ENCODE assay signal across 8 cellular contexts in genomic region chr6:27757307-27757706, GRCh38.
DNase-seq lines count a peak whose midpoint lies in the region; ATAC-seq and TF ChIP-seq lines count a peak whose summit lies in the region.

No MANE protein-coding gene starts in this region.

- intact Hi-C loops in Right ventricle myocardium superior (cut with DNase I) = no loop called here
- intact Hi-C loops in cardiac septum (cut with DNase I) = no loop called here

- H3K4me1 Mint-ChIP-seq in activated T-cell treated with anti-CD3 and anti-CD28 coated beads, Interleukin-2, amount 50 U/mL, for 24 hours (ENCODE audit: low read depth) = peaks cover 58% of the 10 kb centered on the region
- peaks cover 4% of the 10 kb centered on the region for H3K4me1 Mint-ChIP-seq in glutamatergic neuron (ENCODE audit: low read depth, unreplicated experiment)

- DNase-seq in Right ventricle myocardium superior (peak; percentile 54), cardiac septum (ENCODE audit: low spot score) (no peak), glutamatergic neuron (peak; percentile 52), mesenteric fat pad (ENCODE audit: low spot score) (no peak), GOT3 (lab: John Stamatoyannopoulos, UW) (no peak)
- DNase-seq in activated T-cell treated with anti-CD3 and anti-CD28 coated beads, Interleukin-2, amount 50 U/mL, for 24 hours = peak; percentile 77
- peak; percentile 77 for DNase-seq in stimulated activated CD4-positive, alpha-beta T cell treated with anti-CD3 and anti-CD28 coated beads, Interleukin-15, amount 100 ng/mL, for 24 hours

- no peaks in the 10 kb centered on the region for H3K27me3 Mint-ChIP-seq in activated T-cell treated with anti-CD3 and anti-CD28 coated beads, Interleukin-2, amount 50 U/mL, for 24 hours
- H3K27me3 Mint-ChIP-seq in glutamatergic neuron (ENCODE audit: unreplicated experiment) = peaks cover 16% of the 10 kb centered on the region

- no peaks in the 10 kb centered on the region for H3K9me3 Mint-ChIP-seq in activated T-cell treated with anti-CD3 and anti-CD28 coated beads, Interleukin-2, amount 50 U/mL, for 24 hours
- peaks cover 12% of the 10 kb centered on the region for H3K9me3 Mint-ChIP-seq in glutamatergic neuron (ENCODE audit: unreplicated experiment)

- H3K27ac Mint-ChIP-seq in activated T-cell treated with anti-CD3 and anti-CD28 coated beads, Interleukin-2, amount 50 U/mL, for 24 hours = peak overlapping the region; percentile 79
- no peak overlapping the region for H3K27ac Mint-ChIP-seq in glutamatergic neuron (ENCODE audit: unreplicated experiment)

- no peak for ATAC-seq in Right ventricle myocardium superior (ENCODE audit: poor library complexity)
- no peak for ATAC-seq in HG02610 (IDR thresholded peaks at IDR 0.05; ENCODE audit: unreplicated experiment)

- peak overlapping the region; percentile 77 for H3K4me3 Mint-ChIP-seq in activated T-cell treated with anti-CD3 and anti-CD28 coated beads, Interleukin-2, amount 50 U/mL, for 24 hours
- peak overlapping the region; percentile 55 for H3K4me3 Mint-ChIP-seq in glutamatergic neuron (ENCODE audit: unreplicated experiment)

- no peak for TF ChIP-seq CTCF in glutamatergic neuron (IDR thresholded peaks at IDR 0.05; ENCODE audit: partially characterized antibody, unreplicated experiment)

- H3K36me3 Mint-ChIP-seq in activated T-cell treated with anti-CD3 and anti-CD28 coated beads, Interleukin-2, amount 50 U/mL, for 24 hours (ENCODE audit: low read depth) = peaks cover 7% of the 10 kb centered on the region
- H3K36me3 Mint-ChIP-seq in glutamatergic neuron (ENCODE audit: unreplicated experiment) = no peaks in the 10 kb centered on the region

Comparison
In these comparisons a context has a peak if more than half of its experiments do, and no peak if none do; other contexts are left out.
1. DNase-seq: peak in Right ventricle myocardium superior (single experiment), activated T-cell treated with anti-CD3 and anti-CD28 coated beads, Interleukin-2, amount 50 U/mL, for 24 hours (single experiment), glutamatergic neuron (single experiment) and stimulated activated CD4-positive, alpha-beta T cell treated with anti-CD3 and anti-CD28 coated beads, Interleukin-15, amount 100 ng/mL, for 24 hours (single experiment); none in cardiac septum (single experiment), mesenteric fat pad (single experiment) and GOT3 (single experiment).